ENCODE assay signal across 1 cellular context in the genomic region with DNA sequence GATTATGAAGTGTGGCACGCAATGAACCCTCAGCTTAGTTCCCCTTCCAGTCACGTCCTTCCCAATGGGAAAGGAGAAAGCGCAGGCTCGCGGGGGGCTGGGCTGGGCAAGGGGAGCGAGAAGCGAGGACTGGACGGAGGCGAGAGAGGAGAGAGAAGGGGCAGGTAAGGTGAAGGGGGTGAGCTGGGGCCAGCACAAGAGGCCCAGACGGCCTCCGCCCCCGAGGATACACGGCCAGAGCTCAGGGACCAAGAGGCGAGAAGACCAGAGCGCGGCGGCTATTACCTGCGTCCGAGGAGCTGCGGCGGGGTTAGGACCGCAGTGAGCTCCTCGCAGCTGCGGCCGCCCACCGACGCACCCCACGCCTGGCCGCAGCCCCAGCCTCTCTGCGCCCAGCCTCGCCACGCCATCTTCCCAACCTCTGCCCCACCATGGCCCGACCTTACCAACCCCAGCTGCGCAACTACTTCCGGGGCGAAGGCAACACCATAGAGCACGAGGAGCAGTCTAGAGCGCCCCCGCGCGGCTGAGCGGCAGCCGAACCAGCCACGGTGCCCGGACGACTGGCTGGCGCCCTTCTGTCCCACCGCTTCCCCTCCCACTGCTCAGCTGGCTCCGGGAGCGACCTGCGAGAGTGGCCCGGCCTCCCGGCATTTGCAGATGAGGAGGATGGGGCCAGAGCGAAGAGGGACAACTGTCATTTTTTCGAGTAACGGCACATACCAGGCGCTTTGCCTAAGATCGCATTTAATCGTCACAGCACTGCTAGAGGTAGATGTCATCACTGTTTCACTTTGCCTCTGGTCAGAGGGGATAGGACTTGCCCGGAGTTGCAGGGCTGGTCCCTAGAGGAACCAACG.
TF ChIP-seq lines count a peak whose summit lies in the region.

A gene with protein sequence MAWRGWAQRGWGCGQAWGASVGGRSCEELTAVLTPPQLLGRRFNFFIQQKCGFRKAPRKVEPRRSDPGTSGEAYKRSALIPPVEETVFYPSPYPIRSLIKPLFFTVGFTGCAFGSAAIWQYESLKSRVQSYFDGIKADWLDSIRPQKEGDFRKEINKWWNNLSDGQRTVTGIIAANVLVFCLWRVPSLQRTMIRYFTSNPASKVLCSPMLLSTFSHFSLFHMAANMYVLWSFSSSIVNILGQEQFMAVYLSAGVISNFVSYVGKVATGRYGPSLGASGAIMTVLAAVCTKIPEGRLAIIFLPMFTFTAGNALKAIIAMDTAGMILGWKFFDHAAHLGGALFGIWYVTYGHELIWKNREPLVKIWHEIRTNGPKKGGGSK (minus strand): TSS at position 444 of the 860 bp plus-strand sequence. CDS start 34 bp downstream, at position 410.

TF ChIP-seq in HepG2, 621 proteins besides CTCF, POLR2A, EP300 and RAD21 (continued from another document):
- TF ChIP-seq, protein P1, sequence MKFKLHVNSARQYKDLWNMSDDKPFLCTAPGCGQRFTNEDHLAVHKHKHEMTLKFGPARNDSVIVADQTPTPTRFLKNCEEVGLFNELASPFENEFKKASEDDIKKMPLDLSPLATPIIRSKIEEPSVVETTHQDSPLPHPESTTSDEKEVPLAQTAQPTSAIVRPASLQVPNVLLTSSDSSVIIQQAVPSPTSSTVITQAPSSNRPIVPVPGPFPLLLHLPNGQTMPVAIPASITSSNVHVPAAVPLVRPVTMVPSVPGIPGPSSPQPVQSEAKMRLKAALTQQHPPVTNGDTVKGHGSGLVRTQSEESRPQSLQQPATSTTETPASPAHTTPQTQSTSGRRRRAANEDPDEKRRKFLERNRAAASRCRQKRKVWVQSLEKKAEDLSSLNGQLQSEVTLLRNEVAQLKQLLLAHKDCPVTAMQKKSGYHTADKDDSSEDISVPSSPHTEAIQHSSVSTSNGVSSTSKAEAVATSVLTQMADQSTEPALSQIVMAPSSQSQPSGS (CRISPR knock-in tag; IDR thresholded peaks at IDR 0.05): peak; percentile 91
- TF ChIP-seq, protein P2, sequence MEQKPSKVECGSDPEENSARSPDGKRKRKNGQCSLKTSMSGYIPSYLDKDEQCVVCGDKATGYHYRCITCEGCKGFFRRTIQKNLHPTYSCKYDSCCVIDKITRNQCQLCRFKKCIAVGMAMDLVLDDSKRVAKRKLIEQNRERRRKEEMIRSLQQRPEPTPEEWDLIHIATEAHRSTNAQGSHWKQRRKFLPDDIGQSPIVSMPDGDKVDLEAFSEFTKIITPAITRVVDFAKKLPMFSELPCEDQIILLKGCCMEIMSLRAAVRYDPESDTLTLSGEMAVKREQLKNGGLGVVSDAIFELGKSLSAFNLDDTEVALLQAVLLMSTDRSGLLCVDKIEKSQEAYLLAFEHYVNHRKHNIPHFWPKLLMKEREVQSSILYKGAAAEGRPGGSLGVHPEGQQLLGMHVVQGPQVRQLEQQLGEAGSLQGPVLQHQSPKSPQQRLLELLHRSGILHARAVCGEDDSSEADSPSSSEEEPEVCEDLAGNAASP (CRISPR knock-in tag; IDR thresholded peaks at IDR 0.05; ENCODE audit: borderline replicate concordance): peak; percentile 94
- TF ChIP-seq JDP2 (CRISPR knock-in tag; IDR thresholded peaks at IDR 0.05; ENCODE audit: borderline replicate concordance): no peak; the same call in 1 of the 2 replicates
- TF ChIP-seq TBL1XR1 (IDR thresholded peaks at IDR 0.05; ENCODE audit: borderline replicate concordance, low read length, partially characterized antibody): no peak
- peak; percentile 93 for TF ChIP-seq ZNF891 (CRISPR knock-in tag; IDR thresholded peaks at IDR 0.05)
- peak; percentile 61 for TF ChIP-seq ZNF883 (CRISPR knock-in tag; IDR thresholded peaks at IDR 0.05; ENCODE audit: not compliant biosample characterization)
- TF ChIP-seq NONO (IDR thresholded peaks at IDR 0.05): no peak
- TF ChIP-seq NONO (CRISPR knock-in tag; conservative IDR thresholded peaks at IDR 0.05): peak; percentile 98
- 0 out of 2 replicates have a peak, but pooled peaks have one; percentile 64 for TF ChIP-seq ZNF337 (CRISPR knock-in tag; IDR thresholded peaks at IDR 0.05; ENCODE audit: borderline replicate concordance, low read depth)
- TF ChIP-seq, protein P3, sequence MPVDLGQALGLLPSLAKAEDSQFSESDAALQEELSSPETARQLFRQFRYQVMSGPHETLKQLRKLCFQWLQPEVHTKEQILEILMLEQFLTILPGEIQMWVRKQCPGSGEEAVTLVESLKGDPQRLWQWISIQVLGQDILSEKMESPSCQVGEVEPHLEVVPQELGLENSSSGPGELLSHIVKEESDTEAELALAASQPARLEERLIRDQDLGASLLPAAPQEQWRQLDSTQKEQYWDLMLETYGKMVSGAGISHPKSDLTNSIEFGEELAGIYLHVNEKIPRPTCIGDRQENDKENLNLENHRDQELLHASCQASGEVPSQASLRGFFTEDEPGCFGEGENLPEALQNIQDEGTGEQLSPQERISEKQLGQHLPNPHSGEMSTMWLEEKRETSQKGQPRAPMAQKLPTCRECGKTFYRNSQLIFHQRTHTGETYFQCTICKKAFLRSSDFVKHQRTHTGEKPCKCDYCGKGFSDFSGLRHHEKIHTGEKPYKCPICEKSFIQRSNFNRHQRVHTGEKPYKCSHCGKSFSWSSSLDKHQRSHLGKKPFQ (CRISPR knock-in tag; IDR thresholded peaks at IDR 0.05; ENCODE audit: insufficient replicate concordance): peak; percentile 67
- TF ChIP-seq RARA (CRISPR knock-in tag; IDR thresholded peaks at IDR 0.05): peak; percentile 66
- TF ChIP-seq, protein P4, sequence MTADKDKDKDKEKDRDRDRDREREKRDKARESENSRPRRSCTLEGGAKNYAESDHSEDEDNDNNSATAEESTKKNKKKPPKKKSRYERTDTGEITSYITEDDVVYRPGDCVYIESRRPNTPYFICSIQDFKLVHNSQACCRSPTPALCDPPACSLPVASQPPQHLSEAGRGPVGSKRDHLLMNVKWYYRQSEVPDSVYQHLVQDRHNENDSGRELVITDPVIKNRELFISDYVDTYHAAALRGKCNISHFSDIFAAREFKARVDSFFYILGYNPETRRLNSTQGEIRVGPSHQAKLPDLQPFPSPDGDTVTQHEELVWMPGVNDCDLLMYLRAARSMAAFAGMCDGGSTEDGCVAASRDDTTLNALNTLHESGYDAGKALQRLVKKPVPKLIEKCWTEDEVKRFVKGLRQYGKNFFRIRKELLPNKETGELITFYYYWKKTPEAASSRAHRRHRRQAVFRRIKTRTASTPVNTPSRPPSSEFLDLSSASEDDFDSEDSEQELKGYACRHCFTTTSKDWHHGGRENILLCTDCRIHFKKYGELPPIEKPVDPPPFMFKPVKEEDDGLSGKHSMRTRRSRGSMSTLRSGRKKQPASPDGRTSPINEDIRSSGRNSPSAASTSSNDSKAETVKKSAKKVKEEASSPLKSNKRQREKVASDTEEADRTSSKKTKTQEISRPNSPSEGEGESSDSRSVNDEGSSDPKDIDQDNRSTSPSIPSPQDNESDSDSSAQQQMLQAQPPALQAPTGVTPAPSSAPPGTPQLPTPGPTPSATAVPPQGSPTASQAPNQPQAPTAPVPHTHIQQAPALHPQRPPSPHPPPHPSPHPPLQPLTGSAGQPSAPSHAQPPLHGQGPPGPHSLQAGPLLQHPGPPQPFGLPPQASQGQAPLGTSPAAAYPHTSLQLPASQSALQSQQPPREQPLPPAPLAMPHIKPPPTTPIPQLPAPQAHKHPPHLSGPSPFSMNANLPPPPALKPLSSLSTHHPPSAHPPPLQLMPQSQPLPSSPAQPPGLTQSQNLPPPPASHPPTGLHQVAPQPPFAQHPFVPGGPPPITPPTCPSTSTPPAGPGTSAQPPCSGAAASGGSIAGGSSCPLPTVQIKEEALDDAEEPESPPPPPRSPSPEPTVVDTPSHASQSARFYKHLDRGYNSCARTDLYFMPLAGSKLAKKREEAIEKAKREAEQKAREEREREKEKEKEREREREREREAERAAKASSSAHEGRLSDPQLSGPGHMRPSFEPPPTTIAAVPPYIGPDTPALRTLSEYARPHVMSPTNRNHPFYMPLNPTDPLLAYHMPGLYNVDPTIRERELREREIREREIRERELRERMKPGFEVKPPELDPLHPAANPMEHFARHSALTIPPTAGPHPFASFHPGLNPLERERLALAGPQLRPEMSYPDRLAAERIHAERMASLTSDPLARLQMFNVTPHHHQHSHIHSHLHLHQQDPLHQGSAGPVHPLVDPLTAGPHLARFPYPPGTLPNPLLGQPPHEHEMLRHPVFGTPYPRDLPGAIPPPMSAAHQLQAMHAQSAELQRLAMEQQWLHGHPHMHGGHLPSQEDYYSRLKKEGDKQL (CRISPR knock-in tag; IDR thresholded peaks at IDR 0.05; ENCODE audit: low read depth): no peak
- TF ChIP-seq, protein P5, sequence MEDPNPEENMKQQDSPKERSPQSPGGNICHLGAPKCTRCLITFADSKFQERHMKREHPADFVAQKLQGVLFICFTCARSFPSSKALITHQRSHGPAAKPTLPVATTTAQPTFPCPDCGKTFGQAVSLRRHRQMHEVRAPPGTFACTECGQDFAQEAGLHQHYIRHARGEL (CRISPR knock-in tag; IDR thresholded peaks at IDR 0.05): 0 out of 2 replicates have a peak, but pooled peaks have one; percentile 29
- peak; percentile 99 for TF ChIP-seq ZNF788 (CRISPR knock-in tag; IDR thresholded peaks at IDR 0.05; ENCODE audit: borderline replicate concordance)
- TF ChIP-seq MAF1 (CRISPR knock-in tag; IDR thresholded peaks at IDR 0.05; ENCODE audit: borderline replicate concordance): peak; percentile 39; the same call in 1 of the 2 replicates
- peak; percentile 70 for TF ChIP-seq KLF11 (CRISPR knock-in tag; IDR thresholded peaks at IDR 0.05)
- TF ChIP-seq SMAD3 (CRISPR knock-in tag; IDR thresholded peaks at IDR 0.05): peak; percentile 91
- TF ChIP-seq, protein P6, sequence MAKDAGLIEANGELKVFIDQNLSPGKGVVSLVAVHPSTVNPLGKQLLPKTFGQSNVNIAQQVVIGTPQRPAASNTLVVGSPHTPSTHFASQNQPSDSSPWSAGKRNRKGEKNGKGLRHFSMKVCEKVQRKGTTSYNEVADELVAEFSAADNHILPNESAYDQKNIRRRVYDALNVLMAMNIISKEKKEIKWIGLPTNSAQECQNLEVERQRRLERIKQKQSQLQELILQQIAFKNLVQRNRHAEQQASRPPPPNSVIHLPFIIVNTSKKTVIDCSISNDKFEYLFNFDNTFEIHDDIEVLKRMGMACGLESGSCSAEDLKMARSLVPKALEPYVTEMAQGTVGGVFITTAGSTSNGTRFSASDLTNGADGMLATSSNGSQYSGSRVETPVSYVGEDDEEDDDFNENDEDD (CRISPR knock-in tag; IDR thresholded peaks at IDR 0.05; ENCODE audit: borderline replicate concordance): peak; percentile 74
- TF ChIP-seq ZFP36L2 (CRISPR knock-in tag; IDR thresholded peaks at IDR 0.05): no peak
- peak; percentile 76 for TF ChIP-seq KDM5A (IDR thresholded peaks at IDR 0.05; ENCODE audit: borderline replicate concordance, low read length)
